ENCODE assay signal across 11 cellular contexts in the genomic region with DNA sequence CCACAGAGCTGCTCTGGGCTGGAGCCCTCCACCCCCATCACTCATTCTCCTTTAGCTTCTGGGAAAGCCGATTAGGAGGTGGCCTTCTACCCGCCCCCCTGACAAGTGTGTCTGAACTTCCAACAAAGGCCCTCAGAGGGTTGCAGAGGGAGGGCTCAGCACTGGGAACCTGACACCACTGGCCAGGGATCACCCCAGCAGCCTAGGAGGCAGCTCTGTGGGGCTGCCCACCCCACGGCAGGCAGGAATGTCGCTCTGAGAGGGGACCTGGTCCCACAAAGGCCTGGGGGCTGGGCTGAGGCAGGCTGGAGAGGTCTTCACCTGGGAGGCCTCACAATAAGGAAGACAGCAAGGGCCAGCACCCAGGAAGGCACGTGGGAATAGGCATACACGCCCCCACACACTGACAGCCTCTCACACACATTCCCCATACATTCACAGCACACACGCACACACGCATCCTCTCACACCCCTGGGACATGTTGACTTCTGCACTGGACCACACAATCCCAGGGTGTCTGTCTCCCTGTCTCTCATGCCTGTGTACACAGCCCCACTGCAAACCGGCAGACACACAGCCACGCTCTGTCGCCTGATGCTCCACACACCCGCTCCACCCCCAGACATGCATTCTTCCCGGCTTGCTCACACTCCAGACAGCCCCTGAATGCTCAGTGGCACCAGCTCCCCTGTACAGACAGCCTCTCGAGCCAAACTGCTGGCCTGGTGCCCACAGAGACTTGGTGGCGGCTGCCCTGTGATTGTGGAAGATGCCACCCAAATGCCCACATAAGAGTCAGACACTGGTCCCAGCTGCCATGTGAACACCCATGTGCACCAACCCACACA. TPM values are rescaled to one million over a fixed set of nuclear protein-coding genes. Genes with fewer than 3 reads are reported as not detected.
DNase-seq lines count a peak whose midpoint lies in the region; ATAC-seq and TF ChIP-seq lines count a peak whose summit lies in the region.
"Had no signal": no experiment of that assay in that cellular context is flagged by ENCODE, and none has a peak within 500 bp of the region (broad histone marks: within the 10 kb centered on the region; RNA-seq: fewer than 3 reads in every experiment).

No MANE protein-coding gene starts in this region.

- no peak overlapping the region for H2BK12ac ChIP-seq in mesenchymal stem cell (ENCODE audit: low read length in 2 of 2)

- no peak overlapping the region for H3K23ac ChIP-seq in mesenchymal stem cell (ENCODE audit: low read length in 2 of 2)

- H3K18ac ChIP-seq in mesenchymal stem cell (ENCODE audit: low read depth in 1 of 2, low read length in 2 of 2), result peak overlapping the region in 1 of 2 experiments; percentile 54

- no peak overlapping the region for H2BK15ac ChIP-seq in mesenchymal stem cell (ENCODE audit: low read depth, poor library complexity, severe bottlenecking)

- H3K9me3 Mint-ChIP-seq in T-cell, result no peaks in the 10 kb centered on the region

- peak overlapping the region in 1 of 2 experiments; percentile 5 for H3K14ac ChIP-seq in mesenchymal stem cell (ENCODE audit: low read length in 2 of 2)

- TF ChIP-seq EP300 in Ishikawa (IDR thresholded peaks at IDR 0.05; ENCODE audit: borderline replicate concordance), result peak; percentile 92

- H3K36me3 ChIP-seq in mesenchymal stem cell (ENCODE audit: control insufficient read depth in 1 of 2, insufficient read depth in 2 of 2, low read depth in 1 of 2, low read length in 2 of 2), result no peaks in the 10 kb centered on the region

- H3K4ac ChIP-seq in mesenchymal stem cell (ENCODE audit: low read depth in 1 of 2, low read length in 2 of 2), result no peak overlapping the region

- peak; percentile 15; the same call in 1 of the 2 replicates for TF ChIP-seq RAD21 in Ishikawa (IDR thresholded peaks at IDR 0.05; ENCODE audit: low read depth)

- H3K4me3 Mint-ChIP-seq in T-cell, result no peak overlapping the region

- no peak overlapping the region for H3K4me3 ChIP-seq in mesenchymal stem cell (ENCODE audit: insufficient read depth in 1 of 2, low read depth in 1 of 2, low read length in 2 of 2)
- H3K4me3 ChIP-seq: body of pancreas had no signal

- H3K27ac Mint-ChIP-seq in T-cell, result no peak overlapping the region

- CTCF ChIA-PET in T-cell (lab: Charles Lee), result no interaction called here

- 22% methylated on average over 15 of the region's 15 CpGs for WGBS in mesenchymal stem cell

- peaks cover 37 to 42% of the 10 kb centered on the region in 2 donors for H3K27me3 Mint-ChIP-seq in T-cell

- H4K91ac ChIP-seq in mesenchymal stem cell (ENCODE audit: low read length), result peak overlapping the region; percentile 62

- H3K79me1 ChIP-seq in mesenchymal stem cell (replicated peaks; ENCODE audit: low read length, poor library complexity, severe bottlenecking), result no peaks in the 10 kb centered on the region

- no peak overlapping the region for H2BK120ac ChIP-seq in mesenchymal stem cell (ENCODE audit: low read depth, low read length)

- POLR2A ChIA-PET in T-cell (lab: Charles Lee), result no interaction called here

- no peak overlapping the region for H2AFZ ChIP-seq in mesenchymal stem cell (ENCODE audit: low read depth, low read length)

- ATAC-seq in HG02938 (IDR thresholded peaks at IDR 0.05; ENCODE audit: unreplicated experiment) (no peak), HG03439 (IDR thresholded peaks at IDR 0.05; ENCODE audit: unreplicated experiment) (no peak), T-cell (replicated peaks in 1 of 4) (no peak)
- ATAC-seq: body of pancreas had no signal

- peak overlapping the region; percentile 2 for H3K27ac ChIP-seq in mesenchymal stem cell (ENCODE audit: low read length, poor library complexity, severe bottlenecking)
- H3K27ac ChIP-seq: body of pancreas had no signal

- peaks cover 29% of the 10 kb centered on the region for H3K4me1 ChIP-seq in mesenchymal stem cell (ENCODE audit: control insufficient read depth, insufficient read depth, low read depth, low read length)

- no peaks in the 10 kb centered on the region for H3K36me3 Mint-ChIP-seq in T-cell

- H3K9me3 ChIP-seq in mesenchymal stem cell (ENCODE audit: control insufficient read depth, low read length), result no peaks in the 10 kb centered on the region
- H3K9me3 ChIP-seq: body of pancreas had no signal

- H3K4me2 ChIP-seq in mesenchymal stem cell (ENCODE audit: low read length, poor library complexity, severe bottlenecking), result peak overlapping the region; percentile 12

- H2AK5ac ChIP-seq in mesenchymal stem cell (ENCODE audit: low read length, severe bottlenecking), result peak overlapping the region; percentile 84

- peak overlapping the region; percentile 82 for H4K8ac ChIP-seq in mesenchymal stem cell (ENCODE audit: low read length)

- DNase-seq in COLO829 (ENCODE audit: low spot score) (peak; percentile 67), astrocyte of the hippocampus (ENCODE audit: low read depth, low spot score) (peak; percentile 95), mesenchymal stem cell (peak; percentile 72), T-cell (no peak), superior temporal gyrus (ENCODE audit: extremely low spot score) (no peak)
- DNase-seq: body of pancreas; stimulated activated CD4-positive, alpha-beta T cell treated with anti-CD3 and anti-CD28 coated beads, Interleukin-2, amount 100 ng/mL, for 24 hours had no signal

- no peak overlapping the region for H3K9ac ChIP-seq in mesenchymal stem cell (ENCODE audit: low read length)

- H3K27me3 ChIP-seq in mesenchymal stem cell (ENCODE audit: control insufficient read depth in 1 of 2, insufficient read depth in 1 of 2, low read length in 2 of 2), result peaks cover 54% of the 10 kb centered on the region in 2 experiments
- H3K27me3 ChIP-seq: body of pancreas had no signal

- H2BK5ac ChIP-seq in mesenchymal stem cell (ENCODE audit: low read depth, low read length, poor library complexity, severe bottlenecking), result no peak overlapping the region

- peaks cover 7 to 9% (median 7%) of the 10 kb centered on the region in 3 donors for H3K4me1 Mint-ChIP-seq in T-cell

TF ChIP-seq in Ishikawa, 13 proteins besides CTCF, POLR2A, EP300 and RAD21:
- TF ChIP-seq TEAD4 (IDR thresholded peaks at IDR 0.05) (peak; percentile 93), CREB1 (IDR thresholded peaks at IDR 0.05; ENCODE audit: low read depth) (no peak), NFIC (IDR thresholded peaks at IDR 0.05) (peak; percentile 94), ZBTB7A (IDR thresholded peaks at IDR 0.05; ENCODE audit: low read depth) (no peak; the same call in none of the 2 replicates), TCF12 (IDR thresholded peaks at IDR 0.05; ENCODE audit: low read depth) (peak; percentile 80), YY1 (IDR thresholded peaks at IDR 0.05; ENCODE audit: low read depth) (peak; percentile 69), TAF1 (IDR thresholded peaks at IDR 0.05; ENCODE audit: low read depth) (peak; percentile 51; the same call in 1 of the 2 replicates), MAX (IDR thresholded peaks at IDR 0.05) (peak; percentile 70), EGR1 (IDR thresholded peaks at IDR 0.05) (peak; percentile 85), FOXM1 (IDR thresholded peaks at IDR 0.05; ENCODE audit: borderline replicate concordance, low read depth) (peak; percentile 66), CEBPB (IDR thresholded peaks at IDR 0.05) (no peak)
- TF ChIP-seq, protein P1, sequence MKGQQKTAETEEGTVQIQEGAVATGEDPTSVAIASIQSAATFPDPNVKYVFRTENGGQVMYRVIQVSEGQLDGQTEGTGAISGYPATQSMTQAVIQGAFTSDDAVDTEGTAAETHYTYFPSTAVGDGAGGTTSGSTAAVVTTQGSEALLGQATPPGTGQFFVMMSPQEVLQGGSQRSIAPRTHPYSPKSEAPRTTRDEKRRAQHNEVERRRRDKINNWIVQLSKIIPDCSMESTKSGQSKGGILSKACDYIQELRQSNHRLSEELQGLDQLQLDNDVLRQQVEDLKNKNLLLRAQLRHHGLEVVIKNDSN (IDR thresholded peaks at IDR 0.05), result peak; percentile 53; the same call in 1 of the 2 replicates
- TF ChIP-seq, protein P2, sequence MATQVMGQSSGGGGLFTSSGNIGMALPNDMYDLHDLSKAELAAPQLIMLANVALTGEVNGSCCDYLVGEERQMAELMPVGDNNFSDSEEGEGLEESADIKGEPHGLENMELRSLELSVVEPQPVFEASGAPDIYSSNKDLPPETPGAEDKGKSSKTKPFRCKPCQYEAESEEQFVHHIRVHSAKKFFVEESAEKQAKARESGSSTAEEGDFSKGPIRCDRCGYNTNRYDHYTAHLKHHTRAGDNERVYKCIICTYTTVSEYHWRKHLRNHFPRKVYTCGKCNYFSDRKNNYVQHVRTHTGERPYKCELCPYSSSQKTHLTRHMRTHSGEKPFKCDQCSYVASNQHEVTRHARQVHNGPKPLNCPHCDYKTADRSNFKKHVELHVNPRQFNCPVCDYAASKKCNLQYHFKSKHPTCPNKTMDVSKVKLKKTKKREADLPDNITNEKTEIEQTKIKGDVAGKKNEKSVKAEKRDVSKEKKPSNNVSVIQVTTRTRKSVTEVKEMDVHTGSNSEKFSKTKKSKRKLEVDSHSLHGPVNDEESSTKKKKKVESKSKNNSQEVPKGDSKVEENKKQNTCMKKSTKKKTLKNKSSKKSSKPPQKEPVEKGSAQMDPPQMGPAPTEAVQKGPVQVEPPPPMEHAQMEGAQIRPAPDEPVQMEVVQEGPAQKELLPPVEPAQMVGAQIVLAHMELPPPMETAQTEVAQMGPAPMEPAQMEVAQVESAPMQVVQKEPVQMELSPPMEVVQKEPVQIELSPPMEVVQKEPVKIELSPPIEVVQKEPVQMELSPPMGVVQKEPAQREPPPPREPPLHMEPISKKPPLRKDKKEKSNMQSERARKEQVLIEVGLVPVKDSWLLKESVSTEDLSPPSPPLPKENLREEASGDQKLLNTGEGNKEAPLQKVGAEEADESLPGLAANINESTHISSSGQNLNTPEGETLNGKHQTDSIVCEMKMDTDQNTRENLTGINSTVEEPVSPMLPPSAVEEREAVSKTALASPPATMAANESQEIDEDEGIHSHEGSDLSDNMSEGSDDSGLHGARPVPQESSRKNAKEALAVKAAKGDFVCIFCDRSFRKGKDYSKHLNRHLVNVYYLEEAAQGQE (IDR thresholded peaks at IDR 0.05; ENCODE audit: low read depth), result no peak

RNA-seq across cellular contexts. Expression of gene DMBX1, which starts 30.7 kb away (rescaled TPM):
- not detected for polyA plus RNA-seq in mesenchymal stem cell (2013, experiment 1 of 2)
- not detected for polyA plus RNA-seq in mesenchymal stem cell (2013, experiment 2 of 2)
- not detected for total RNA-seq in T-cell
- total RNA-seq: body of pancreas, liver had no signal
- polyA plus RNA-seq: liver had no signal

RNA-seq across cellular contexts. Expression of gene KNCN, which starts 31.2 kb away (rescaled TPM):
- polyA plus RNA-seq in mesenchymal stem cell (2013, experiment 1 of 2), result not detected
- polyA plus RNA-seq in mesenchymal stem cell (2013, experiment 2 of 2), result not detected
- total RNA-seq in T-cell, result under 1 TPM in 1 of 5 donors, not detected in 4; 0.14 TPM
- total RNA-seq: body of pancreas, liver had no signal
- polyA plus RNA-seq: liver had no signal

Comparison
In these comparisons a context has a peak if more than half of its experiments do, and no peak if none do; other contexts are left out.
1. DNase-seq: peak in COLO829 (single experiment), astrocyte of the hippocampus (single experiment) and mesenchymal stem cell (single experiment); none in T-cell (0 of 34) and superior temporal gyrus (single experiment).